Comparison of ENCODE assay signal across 1 cellular context in the genomic region with DNA sequence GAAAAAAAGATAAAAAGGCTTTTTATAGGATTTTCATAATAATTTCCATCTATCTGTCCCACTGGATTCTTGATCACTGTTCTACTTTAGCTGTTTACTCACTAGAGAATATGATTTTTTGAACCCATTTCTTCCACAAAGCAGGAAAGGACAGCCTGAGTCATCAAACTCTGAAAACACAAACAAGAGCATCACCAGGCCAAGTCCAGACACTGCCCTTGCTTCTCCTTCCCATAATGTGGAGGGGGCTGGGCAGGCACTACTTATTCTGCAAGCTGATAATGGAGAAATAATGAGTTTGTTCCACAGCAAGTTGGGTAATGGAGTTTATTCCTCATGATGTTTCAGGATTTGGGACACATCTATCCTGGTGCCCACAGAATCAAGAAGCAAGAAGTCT.
TF ChIP-seq lines count a peak whose summit lies in the region.

No MANE protein-coding gene starts in this region.

TF ChIP-seq in HepG2, 621 proteins besides CTCF, POLR2A, EP300 and RAD21:
- TF ChIP-seq PCBP2 (optimal IDR thresholded peaks at IDR 0.05; ENCODE audit: low read depth, low read length, poor library complexity, severe bottlenecking) (no peak), FOXA3 (CRISPR knock-in tag; IDR thresholded peaks at IDR 0.05) (no peak), SRSF9 (IDR thresholded peaks at IDR 0.05; ENCODE audit: borderline replicate concordance, insufficient read depth, low read depth, low read length, poor library complexity, severe bottlenecking) (no peak), SMAD1 (CRISPR knock-in tag; IDR thresholded peaks at IDR 0.05; ENCODE audit: borderline replicate concordance, low read depth) (no peak), TBX3 (IDR thresholded peaks at IDR 0.05; ENCODE audit: borderline replicate concordance) (no peak), JDP2 (CRISPR knock-in tag; IDR thresholded peaks at IDR 0.05; ENCODE audit: borderline replicate concordance) (no peak), NFKBIZ (CRISPR knock-in tag; IDR thresholded peaks at IDR 0.05) (no peak), KDM4B (CRISPR knock-in tag; IDR thresholded peaks at IDR 0.05) (no peak), ATF3 (CRISPR knock-in tag; IDR thresholded peaks at IDR 0.05) (no peak), ATF7 (IDR thresholded peaks at IDR 0.05) (no peak), ATF7 (CRISPR knock-in tag; IDR thresholded peaks at IDR 0.05) (no peak), ONECUT2 (CRISPR knock-in tag; IDR thresholded peaks at IDR 0.05) (no peak), NR1H2 (CRISPR knock-in tag; IDR thresholded peaks at IDR 0.05; ENCODE audit: borderline replicate concordance, low read depth) (no peak), TOE1 (CRISPR knock-in tag; IDR thresholded peaks at IDR 0.05) (no peak), PRMT3 (CRISPR knock-in tag; IDR thresholded peaks at IDR 0.05; ENCODE audit: borderline replicate concordance, low read depth) (no peak), ELF3 (CRISPR knock-in tag; IDR thresholded peaks at IDR 0.05) (no peak), NR2F1 (CRISPR knock-in tag; IDR thresholded peaks at IDR 0.05) (no peak), GABPA (IDR thresholded peaks at IDR 0.05; ENCODE audit: low read depth, low read length) (no peak), GABPA (CRISPR knock-in tag; IDR thresholded peaks at IDR 0.05; ENCODE audit: low read depth) (no peak), CCAR2 (optimal IDR thresholded peaks at IDR 0.05; ENCODE audit: low read depth, low read length) (no peak)
- TF ChIP-seq, protein P1, sequence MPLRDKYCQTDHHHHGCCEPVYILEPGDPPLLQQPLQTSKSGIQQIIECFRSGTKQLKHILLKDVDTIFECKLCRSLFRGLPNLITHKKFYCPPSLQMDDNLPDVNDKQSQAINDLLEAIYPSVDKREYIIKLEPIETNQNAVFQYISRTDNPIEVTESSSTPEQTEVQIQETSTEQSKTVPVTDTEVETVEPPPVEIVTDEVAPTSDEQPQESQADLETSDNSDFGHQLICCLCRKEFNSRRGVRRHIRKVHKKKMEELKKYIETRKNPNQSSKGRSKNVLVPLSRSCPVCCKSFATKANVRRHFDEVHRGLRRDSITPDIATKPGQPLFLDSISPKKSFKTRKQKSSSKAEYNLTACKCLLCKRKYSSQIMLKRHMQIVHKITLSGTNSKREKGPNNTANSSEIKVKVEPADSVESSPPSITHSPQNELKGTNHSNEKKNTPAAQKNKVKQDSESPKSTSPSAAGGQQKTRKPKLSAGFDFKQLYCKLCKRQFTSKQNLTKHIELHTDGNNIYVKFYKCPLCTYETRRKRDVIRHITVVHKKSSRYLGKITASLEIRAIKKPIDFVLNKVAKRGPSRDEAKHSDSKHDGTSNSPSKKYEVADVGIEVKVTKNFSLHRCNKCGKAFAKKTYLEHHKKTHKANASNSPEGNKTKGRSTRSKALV (CRISPR knock-in tag; IDR thresholded peaks at IDR 0.05) = no peak
